In genomic region chr1:175188936-175189335, GRCh38 we compare ENCODE assay signal across 2 cellular contexts.
TF ChIP-seq lines count a peak whose summit lies in the region.

No MANE protein-coding gene starts in this region.

TF ChIP-seq in GM12878, 131 proteins besides CTCF, POLR2A, EP300 and RAD21 (continues in another document):
- peak; percentile 20 for TF ChIP-seq MEF2B (IDR thresholded peaks at IDR 0.05; ENCODE audit: partially characterized antibody, poor library complexity, severe bottlenecking)
- no peak for TF ChIP-seq ZBTB11 (CRISPR knock-in tag; IDR thresholded peaks at IDR 0.05)
- TF ChIP-seq SMAD1 (IDR thresholded peaks at IDR 0.05; ENCODE audit: low read depth, partially characterized antibody) = no peak
- TF ChIP-seq RUNX3 (IDR thresholded peaks at IDR 0.05; ENCODE audit: low read length) = peak; percentile 79
- TF ChIP-seq MTA2 (IDR thresholded peaks at IDR 0.05; ENCODE audit: low read depth) = peak; percentile 43; the same call in 1 of the 2 replicates
- TF ChIP-seq RELB (IDR thresholded peaks at IDR 0.05; ENCODE audit: low read depth) = peak; percentile 82
- no peak for TF ChIP-seq PBX3 (IDR thresholded peaks at IDR 0.05; ENCODE audit: insufficient replicate concordance, low read depth, low read length)
- no peak for TF ChIP-seq CEBPZ (IDR thresholded peaks at IDR 0.05; ENCODE audit: low read depth, low read length)
- TF ChIP-seq RBBP5 (conservative IDR thresholded peaks at IDR 0.05) = no peak
- no peak for TF ChIP-seq SREBF2 (IDR thresholded peaks at IDR 0.05; ENCODE audit: low read length)
- peak; percentile 30; the same call in 1 of the 2 replicates for TF ChIP-seq ZBED1 (IDR thresholded peaks at IDR 0.05; ENCODE audit: borderline replicate concordance)
- peak; percentile 74 for TF ChIP-seq DPF2 (IDR thresholded peaks at IDR 0.05)
- TF ChIP-seq MEF2A (IDR thresholded peaks at IDR 0.05; ENCODE audit: insufficient read depth, low read depth, low read length) = no peak
- TF ChIP-seq ATF2 (IDR thresholded peaks at IDR 0.05; ENCODE audit: low read length) = no peak

TF ChIP-seq in HepG2, 621 proteins besides CTCF, POLR2A, EP300 and RAD21:
- no peak for TF ChIP-seq JDP2 (CRISPR knock-in tag; IDR thresholded peaks at IDR 0.05; ENCODE audit: borderline replicate concordance)
- no peak for TF ChIP-seq ZNF441 (CRISPR knock-in tag; IDR thresholded peaks at IDR 0.05; ENCODE audit: borderline replicate concordance)
- no peak for TF ChIP-seq MATR3 (CRISPR knock-in tag; IDR thresholded peaks at IDR 0.05)
- no peak for TF ChIP-seq ZNF136 (CRISPR knock-in tag; IDR thresholded peaks at IDR 0.05; ENCODE audit: low read depth)
- TF ChIP-seq FOXK2 (IDR thresholded peaks at IDR 0.05) = no peak
- no peak for TF ChIP-seq ELK4 (CRISPR knock-in tag; IDR thresholded peaks at IDR 0.05; ENCODE audit: borderline replicate concordance)
- TF ChIP-seq BORCS8-MEF2B (CRISPR knock-in tag; IDR thresholded peaks at IDR 0.05) = no peak
- TF ChIP-seq ZNF704 (CRISPR knock-in tag; IDR thresholded peaks at IDR 0.05; ENCODE audit: borderline replicate concordance) = no peak
- no peak for TF ChIP-seq HMG20A (CRISPR knock-in tag; IDR thresholded peaks at IDR 0.05; ENCODE audit: borderline replicate concordance)
- no peak for TF ChIP-seq ZC3H13 (CRISPR knock-in tag; IDR thresholded peaks at IDR 0.05)
- no peak for TF ChIP-seq ZNF883 (CRISPR knock-in tag; IDR thresholded peaks at IDR 0.05; ENCODE audit: not compliant biosample characterization)
- no peak for TF ChIP-seq CBX5 (CRISPR knock-in tag; IDR thresholded peaks at IDR 0.05; ENCODE audit: borderline replicate concordance)
- no peak for TF ChIP-seq XBP1 (CRISPR knock-in tag; IDR thresholded peaks at IDR 0.05)
- TF ChIP-seq SALL2 (CRISPR knock-in tag; IDR thresholded peaks at IDR 0.05) = no peak
- TF ChIP-seq ZNF816 (CRISPR knock-in tag; IDR thresholded peaks at IDR 0.05; ENCODE audit: borderline replicate concordance) = no peak
- no peak for TF ChIP-seq HNF1B (CRISPR knock-in tag; IDR thresholded peaks at IDR 0.05)
- TF ChIP-seq PREB (CRISPR knock-in tag; IDR thresholded peaks at IDR 0.05) = no peak
- no peak for TF ChIP-seq ZNF781 (CRISPR knock-in tag; IDR thresholded peaks at IDR 0.05; ENCODE audit: borderline replicate concordance, not compliant biosample characterization)
